ENCODE assay signal across 8 cellular contexts in the genomic region with DNA sequence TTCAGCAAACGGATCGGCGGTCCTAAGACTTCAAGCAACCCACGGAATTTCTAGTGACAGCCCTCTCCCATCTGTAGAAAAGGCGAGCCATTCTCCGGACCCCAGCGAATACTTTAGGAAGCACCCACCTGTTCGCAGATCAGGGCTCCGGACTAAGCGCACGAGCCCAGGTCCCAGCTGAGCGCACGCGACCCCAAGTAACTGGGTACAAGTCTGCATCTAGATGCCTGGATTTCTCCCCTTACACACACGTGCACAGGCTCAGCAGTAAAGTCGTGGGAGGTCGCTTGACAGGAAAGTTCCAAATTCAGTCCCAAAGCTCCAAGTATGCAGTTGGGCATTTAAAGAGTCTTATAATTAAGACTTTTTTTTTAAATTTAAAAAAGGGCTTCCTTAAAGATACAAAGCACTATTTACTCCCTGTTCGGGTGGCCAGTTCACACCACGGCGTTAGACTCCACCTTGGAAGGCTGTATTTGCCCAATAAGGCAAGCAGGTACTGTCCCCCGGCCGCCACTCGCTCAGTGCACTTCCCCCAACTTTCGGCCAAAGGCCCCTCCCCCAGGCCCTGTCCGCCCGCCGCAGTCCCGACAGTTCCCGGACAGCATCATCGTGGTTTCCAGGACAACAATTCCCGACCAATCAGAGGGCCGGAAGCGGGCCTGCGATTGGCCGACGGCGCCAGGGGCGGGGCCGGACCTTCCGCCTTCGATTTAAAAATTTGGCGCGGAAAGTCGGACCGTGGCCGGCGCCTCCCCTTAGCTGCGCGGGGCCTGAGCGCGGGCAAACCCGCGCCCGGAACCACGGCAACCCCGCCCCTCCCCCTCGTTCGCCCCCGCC. TPM values are rescaled to one million over a fixed set of nuclear protein-coding genes. Genes with fewer than 3 reads are reported as not detected.
DNase-seq lines count a peak whose midpoint lies in the region; ATAC-seq, FAIRE-seq and TF ChIP-seq lines count a peak whose summit lies in the region.

Gene E2F8, minus strand, starts transcription at position 526 of the 840 bp plus-strand sequence. CDS start 824 bp downstream, outside the sequence.

- TF ChIP-seq CTCF in D721Med (IDR thresholded peaks at IDR 0.05; ENCODE audit: insufficient read depth, missing control alignments) (no peak), OCI-LY3 (IDR thresholded peaks at IDR 0.05; ENCODE audit: low read depth, low read length) (no peak), epithelial cell of esophagus (IDR thresholded peaks at IDR 0.05; ENCODE audit: insufficient read depth, low read depth, low read length, missing control alignments) (no peak), mucosa of descending colon (IDR thresholded peaks at IDR 0.05) (no peak)

- peak within 1 kb of the TSS; percentile 97 for H3K4me2 ChIP-seq in OCI-LY3 (ENCODE audit: low read length)

- no peak for FAIRE-seq in D721Med (lab: Jason Lieb, UNC)

- H3K27me3 ChIP-seq in OCI-LY3 (ENCODE audit: low read depth, low read length), result no peaks in the 10 kb centered on the region

- peak; percentile 93 for DNase-seq in D721Med (ENCODE audit: insufficient read length, low spot score)
- DNase-seq in HuH-7.5 (ENCODE audit: low spot score), result peak; percentile 88
- peak; percentile 73 for DNase-seq in activated CD8-positive, alpha-beta memory T cell treated with anti-CD3 and anti-CD28 coated beads, Interleukin-2, amount 50 U/mL, for 4 hours
- peak; percentile 94 for DNase-seq in epithelial cell of esophagus (ENCODE audit: low read depth)
- peak; percentile 95 to 97 (median 95) for DNase-seq in mucosa of descending colon
- peak; percentile 43 to 68 for DNase-seq in stimulated activated CD8-positive, alpha-beta memory T cell treated with anti-CD3 and anti-CD28 coated beads, Interleukin-4, amount 100 ng/mL, for 1 hour (ENCODE audit: low read depth in 2 of 2, low spot score in 1 of 2)

- H3K9me3 ChIP-seq in OCI-LY3 (ENCODE audit: insufficient read depth, low read length) (no peaks in the 10 kb centered on the region), mucosa of descending colon (no peaks in the 10 kb centered on the region)

- H4K20me1 ChIP-seq in OCI-LY3 (ENCODE audit: insufficient read depth, low read length), result no peaks in the 10 kb centered on the region

- H3K4me1 ChIP-seq in OCI-LY3 (ENCODE audit: low read length) (peaks cover 41% of the 10 kb centered on the region), mucosa of descending colon (ENCODE audit: low read depth) (peaks cover 28% of the 10 kb centered on the region)

- H3K4me3 ChIP-seq in OCI-LY3 (ENCODE audit: low read length), result peak within 1 kb of the TSS; percentile 91
- peak within 1 kb of the TSS; percentile 77 for H3K4me3 ChIP-seq in epithelial cell of esophagus (ENCODE audit: low read length)
- peak within 1 kb of the TSS; percentile 32 for H3K4me3 ChIP-seq in mucosa of descending colon

- H3K79me2 ChIP-seq in OCI-LY3 (ENCODE audit: low read length), result peaks cover 28% of the 10 kb centered on the region

- peaks cover 37% of the 10 kb centered on the region for H3K36me3 ChIP-seq in OCI-LY3 (replicated peaks; ENCODE audit: low read depth, low read length)
- no peaks in the 10 kb centered on the region for H3K36me3 ChIP-seq in mucosa of descending colon (ENCODE audit: low read depth)

- H3K9ac ChIP-seq in OCI-LY3 (ENCODE audit: low read length), result peak within 1 kb of the TSS; percentile 94

- H3K27ac ChIP-seq in OCI-LY3 (ENCODE audit: low read length), result peak within 1 kb of the TSS; percentile 77

- peak within 1 kb of the TSS; percentile 52 for H2AFZ ChIP-seq in OCI-LY3 (ENCODE audit: low read depth, low read length)

- ATAC-seq in GM21528 (IDR thresholded peaks at IDR 0.05; ENCODE audit: low FRiP score, unreplicated experiment) (peak; percentile 84), mucosa of descending colon (peak; percentile 88)

- intact Hi-C loops in mucosa of descending colon (cut with DNase I, micrococcal nuclease), result no loop called here

RNA-seq across cellular contexts. Expression of gene E2F8, which starts in this region (rescaled TPM):
- 10 to 100 TPM in 1 of 3 donors, 1 to 10 TPM in 2; 1.7 to 10.4 (median 5.1) TPM for total RNA-seq in mucosa of descending colon

Comparison
In these comparisons a context has a peak if more than half of its experiments do, and no peak if none do; other contexts are left out.
1. Peak in every context shown above with its lines: DNase-seq, ATAC-seq, H3K4me3 ChIP-seq and H3K27ac ChIP-seq.
2. H3K4me3 ChIP-seq: peak in every context shown above with its lines; median percentile 91 in OCI-LY3; 77 in epithelial cell of esophagus; 32 in mucosa of descending colon.